17 cellular contexts compared by ENCODE assay signal in genomic region chr10:14523286-14523685, GRCh38.
DNase-seq lines count a peak whose midpoint lies in the region; ATAC-seq and TF ChIP-seq lines count a peak whose summit lies in the region.
"Had no signal": no experiment of that assay in that cellular context is flagged by ENCODE, and none has a peak within 500 bp of the region (broad histone marks: within the 10 kb centered on the region; RNA-seq: fewer than 3 reads in every experiment).

No MANE protein-coding gene starts in this region.

- H3K9me3 ChIP-seq in CD4-positive, CD25-positive, alpha-beta regulatory T cell (ENCODE audit: control insufficient read depth in 2 of 2, low read length in 2 of 2), result no peaks in the 10 kb centered on the region
- H3K9me3 ChIP-seq in PC-3 (ENCODE audit: low read length) (no peaks in the 10 kb centered on the region), right atrium auricular region (no peaks in the 10 kb centered on the region)
- H3K9me3 ChIP-seq: esophagus muscularis mucosa, prostate gland, testis had no signal

- peak overlapping the region; percentile 26 to 83 (median 41) for H3K27ac Mint-ChIP-seq in CD4-positive, CD25-positive, alpha-beta regulatory T cell
- H3K27ac Mint-ChIP-seq in Calu3 (ENCODE audit: unreplicated experiment) (peak overlapping the region; percentile 27), naive B cell (peak overlapping the region; percentile 24 to 92 (median 68))
- H3K27ac Mint-ChIP-seq in activated naive CD8-positive, alpha-beta T cell treated with anti-CD3 and anti-CD28 coated beads, Interleukin-2, amount 10 ng/mL, durations not matched to agents 7 days and 5 days, result peak overlapping the region; percentile 2
- H3K27ac Mint-ChIP-seq: activated CD8-positive, alpha-beta memory T cell treated with anti-CD3 and anti-CD28 coated beads, Interleukin-2, amount 10 ng/mL, durations not matched to agents 7 days and 5 days had no signal

- no TSS peak for BruUV-seq in Calu3 (replicated peaks; lab: Mats Ljungman, UMichigan)
- no TSS peak for BruUV-seq in PC-3 (replicated peaks; lab: Mats Ljungman, UMichigan)

- H2AFZ ChIP-seq in PC-3 (ENCODE audit: low read length), result no peak overlapping the region

- H3K27me3 ChIP-seq in CD4-positive, CD25-positive, alpha-beta regulatory T cell (ENCODE audit: control insufficient read depth, insufficient read depth, low read length), result no peaks in the 10 kb centered on the region
- H3K27me3 ChIP-seq in PC-3 (ENCODE audit: low read length) (no peaks in the 10 kb centered on the region), right atrium auricular region (no peaks in the 10 kb centered on the region)
- H3K27me3 ChIP-seq: esophagus muscularis mucosa, testis had no signal

- CTCF ChIA-PET in Calu3 (lab: Charles Lee), result interaction anchor here (0.6 kb wide), 1 partner anchor 102 kb away, joined by 3 read pairs; no protein-coding TSS in a partner anchor
- CTCF ChIA-PET in PC-3 (lab: Charles Lee), result no interaction called here

- peaks cover 23% of the 10 kb centered on the region for H3K4me1 ChIP-seq in CD4-positive, CD25-positive, alpha-beta regulatory T cell (ENCODE audit: control insufficient read depth, insufficient read depth, low read length, poor library complexity, severe bottlenecking)
- H3K4me1 ChIP-seq in PC-3 (ENCODE audit: insufficient read depth, low read length), result no peaks in the 10 kb centered on the region
- no peaks in the 10 kb centered on the region for H3K4me1 ChIP-seq in right atrium auricular region
- H3K4me1 ChIP-seq: esophagus muscularis mucosa, prostate gland, testis had no signal

- H3K4me1 Mint-ChIP-seq in CD4-positive, CD25-positive, alpha-beta regulatory T cell, result peaks cover 38 to 53% (median 42%) of the 10 kb centered on the region in 4 donors
- peaks cover 17% of the 10 kb centered on the region for H3K4me1 Mint-ChIP-seq in Calu3 (ENCODE audit: low read depth, unreplicated experiment)
- peaks cover 21% of the 10 kb centered on the region for H3K4me1 Mint-ChIP-seq in activated naive CD8-positive, alpha-beta T cell treated with anti-CD3 and anti-CD28 coated beads, Interleukin-2, amount 10 ng/mL, durations not matched to agents 7 days and 5 days
- H3K4me1 Mint-ChIP-seq in naive B cell, result peaks cover 7 to 19% (median 16%) of the 10 kb centered on the region in 3 donors

- no peaks in the 10 kb centered on the region for H3K79me2 ChIP-seq in PC-3 (ENCODE audit: low read length)

- no peak overlapping the region for H3K27ac ChIP-seq in CD4-positive, CD25-positive, alpha-beta regulatory T cell (ENCODE audit: insufficient read depth, low read length, poor library complexity, severe bottlenecking)
- no peak overlapping the region for H3K27ac ChIP-seq in PC-3 (ENCODE audit: low read length)
- no peak overlapping the region for H3K27ac ChIP-seq in right atrium auricular region
- H3K27ac ChIP-seq: esophagus muscularis mucosa, prostate gland, testis had no signal

- H4K20me1 ChIP-seq in PC-3 (ENCODE audit: low read length), result no peaks in the 10 kb centered on the region

- H3K4me3 Mint-ChIP-seq in CD4-positive, CD25-positive, alpha-beta regulatory T cell, result peak overlapping the region in 1 of 4 donors; percentile 56
- H3K4me3 Mint-ChIP-seq in Calu3 (ENCODE audit: low read depth, unreplicated experiment) (no peak overlapping the region), naive B cell (no peak overlapping the region)
- H3K4me3 Mint-ChIP-seq in activated naive CD8-positive, alpha-beta T cell treated with anti-CD3 and anti-CD28 coated beads, Interleukin-2, amount 10 ng/mL, durations not matched to agents 7 days and 5 days, result no peak overlapping the region
- H3K4me3 Mint-ChIP-seq: activated CD8-positive, alpha-beta memory T cell treated with anti-CD3 and anti-CD28 coated beads, Interleukin-2, amount 10 ng/mL, durations not matched to agents 7 days and 5 days had no signal

- H3K27me3 Mint-ChIP-seq in CD4-positive, CD25-positive, alpha-beta regulatory T cell, result no peaks in the 10 kb centered on the region
- no peaks in the 10 kb centered on the region for H3K27me3 Mint-ChIP-seq in Calu3 (ENCODE audit: unreplicated experiment)
- no peaks in the 10 kb centered on the region for H3K27me3 Mint-ChIP-seq in activated naive CD8-positive, alpha-beta T cell treated with anti-CD3 and anti-CD28 coated beads, Interleukin-2, amount 10 ng/mL, durations not matched to agents 7 days and 5 days
- no peaks in the 10 kb centered on the region for H3K27me3 Mint-ChIP-seq in naive B cell
- H3K27me3 Mint-ChIP-seq: activated CD8-positive, alpha-beta memory T cell treated with anti-CD3 and anti-CD28 coated beads, Interleukin-2, amount 10 ng/mL, durations not matched to agents 7 days and 5 days had no signal

- no peaks in the 10 kb centered on the region for H3F3A ChIP-seq in PC-3 (ENCODE audit: low read length, unreplicated experiment)

- no peaks in the 10 kb centered on the region for H3K9me2 ChIP-seq in PC-3 (replicated peaks; ENCODE audit: low read length)

- no peak for ATAC-seq in CD4-positive, CD25-positive, alpha-beta regulatory T cell (ENCODE audit: low read depth in 2 of 2)
- ATAC-seq in activated naive CD8-positive, alpha-beta T cell treated with anti-CD3 and anti-CD28 coated beads, Interleukin-2, amount 10 ng/mL, durations not matched to agents 7 days and 5 days (ENCODE audit: low read depth), result no peak
- ATAC-seq in naive B cell (ENCODE audit: low read depth in 2 of 2) (no peak), PC-3 (no peak), HG03378 (IDR thresholded peaks at IDR 0.05; ENCODE audit: unreplicated experiment) (no peak)
- ATAC-seq: activated CD8-positive, alpha-beta memory T cell treated with anti-CD3 and anti-CD28 coated beads, Interleukin-2, amount 10 ng/mL, durations not matched to agents 7 days and 5 days; Right ventricle myocardium inferior had no signal

- DNase-seq in CD4-positive, CD25-positive, alpha-beta regulatory T cell, result no peak
- DNase-seq in Calu3, result no peak
- no peak for DNase-seq in activated naive CD8-positive, alpha-beta T cell treated with anti-CD3 and anti-CD28 coated beads, Interleukin-2, amount 10 ng/mL, durations not matched to agents 7 days and 5 days
- no peak for DNase-seq in naive B cell
- DNase-seq in A172 (ENCODE audit: low spot score), result no peak
- DNase-seq in PC-3, result no peak
- DNase-seq in right atrium auricular region (ENCODE audit: low spot score), result no peak
- DNase-seq: activated CD8-positive, alpha-beta memory T cell treated with anti-CD3 and anti-CD28 coated beads, Interleukin-2, amount 10 ng/mL, durations not matched to agents 7 days and 5 days; NCI-H1092 treated with DMSO at 0.1 percent for 48 hours; NCI-H2081; small intestine; stimulated activated CD4-positive, alpha-beta T cell treated with anti-CD3 and anti-CD28 coated beads, Interleukin-4, amount 100 ng/mL, for 24 hours; testis had no signal

- H3K4me3 ChIP-seq in CD4-positive, CD25-positive, alpha-beta regulatory T cell (ENCODE audit: low read depth, low read length), result no peak overlapping the region
- H3K4me3 ChIP-seq in PC-3 (ENCODE audit: low read length) (no peak overlapping the region), right atrium auricular region (no peak overlapping the region)
- H3K4me3 ChIP-seq: esophagus muscularis mucosa, prostate gland, testis had no signal

- intact Hi-C loops in Calu3 (cut with micrococcal nuclease; ENCODE audit: unreplicated experiment) (no loop called here), PC-3 (cut with micrococcal nuclease) (no loop called here)

- TF ChIP-seq CTCF in Calu3 (IDR thresholded peaks at IDR 0.05; ENCODE audit: unreplicated experiment) (no peak), PC-3 (conservative IDR thresholded peaks at IDR 0.05; ENCODE audit: low read depth, low read length) (no peak), right atrium auricular region (IDR thresholded peaks at IDR 0.05) (no peak)

- H3K4me2 ChIP-seq in PC-3 (ENCODE audit: low read length), result no peak overlapping the region

- POLR2A ChIA-PET in activated naive CD8-positive, alpha-beta T cell treated with anti-CD3 and anti-CD28 coated beads, Interleukin-2, amount 10 ng/mL, durations not matched to agents 7 days and 5 days (lab: Charles Lee), result no interaction called here
- POLR2A ChIA-PET in PC-3 (lab: Charles Lee; ENCODE audit: unreplicated experiment), result no interaction called here

- H3K36me3 ChIP-seq in CD4-positive, CD25-positive, alpha-beta regulatory T cell (ENCODE audit: control insufficient read depth, insufficient read depth, low read length), result peaks cover 74% of the 10 kb centered on the region
- peaks cover 7% of the 10 kb centered on the region; the same call in 1 of the 2 replicates for H3K36me3 ChIP-seq in PC-3 (ENCODE audit: low read depth, low read length)
- H3K36me3 ChIP-seq in right atrium auricular region, result peaks cover 3% of the 10 kb centered on the region
- H3K36me3 ChIP-seq: prostate gland had no signal

- peaks cover 0 to 4% (median 0%) of the 10 kb centered on the region in 7 donors for H3K9me3 Mint-ChIP-seq in CD4-positive, CD25-positive, alpha-beta regulatory T cell
- H3K9me3 Mint-ChIP-seq in Calu3 (ENCODE audit: low read depth, unreplicated experiment) (no peaks in the 10 kb centered on the region), naive B cell (no peaks in the 10 kb centered on the region)
- H3K9me3 Mint-ChIP-seq in activated naive CD8-positive, alpha-beta T cell treated with anti-CD3 and anti-CD28 coated beads, Interleukin-2, amount 10 ng/mL, durations not matched to agents 7 days and 5 days, result no peaks in the 10 kb centered on the region

- peaks cover 63% of the 10 kb centered on the region for H3K36me3 Mint-ChIP-seq in CD4-positive, CD25-positive, alpha-beta regulatory T cell
- peaks cover 51% of the 10 kb centered on the region for H3K36me3 Mint-ChIP-seq in Calu3 (ENCODE audit: insufficient read depth, unreplicated experiment)
- H3K36me3 Mint-ChIP-seq in activated naive CD8-positive, alpha-beta T cell treated with anti-CD3 and anti-CD28 coated beads, Interleukin-2, amount 10 ng/mL, durations not matched to agents 7 days and 5 days, result peaks cover 58% of the 10 kb centered on the region
- H3K36me3 Mint-ChIP-seq in naive B cell, result peaks cover 8 to 38% of the 10 kb centered on the region in 2 donors

- H3K9ac ChIP-seq in PC-3 (ENCODE audit: low read length), result no peak overlapping the region

Comparison
In these comparisons a context has a peak if more than half of its experiments do, and no peak if none do; other contexts are left out.
1. H3K27ac Mint-ChIP-seq: peak in every context shown above with its lines; median percentile 68 in naive B cell; 41 in CD4-positive, CD25-positive, alpha-beta regulatory T cell; 27 in Calu3; 2 in activated naive CD8-positive, alpha-beta T cell treated with anti-CD3 and anti-CD28 coated beads, Interleukin-2, amount 10 ng/mL, durations not matched to agents 7 days and 5 days.